In genomic region chr11:119666061-119666460, GRCh38 we compare ENCODE assay signal across 15 cellular contexts.
DNase-seq lines count a peak whose midpoint lies in the region; ATAC-seq and TF ChIP-seq lines count a peak whose summit lies in the region.
"Had no signal": no experiment of that assay in that cellular context is flagged by ENCODE, and none has a peak within 500 bp of the region (broad histone marks: within the 10 kb centered on the region; RNA-seq: fewer than 3 reads in every experiment).

No MANE protein-coding gene starts in this region.

- in situ Hi-C loops in G401 (cut with HindIII; ENCODE audit: low sequenced_read_pairs) (no loop called here), IMR-90 (cut with MboI; ENCODE audit: low sequenced_read_pairs) (loop anchor here (5.0 kb wide), 1 partner anchor 441 kb away; no protein-coding TSS in a partner anchor)

- H3K4me2 ChIP-seq in IMR-90 (ENCODE audit: low read depth, low read length) (no peak overlapping the region), mesenchymal stem cell (ENCODE audit: low read length, poor library complexity, severe bottlenecking) (no peak overlapping the region)
- H3K4me2 ChIP-seq: A549, GM23338 had no signal

- no peaks in the 10 kb centered on the region for H3K9me3 Mint-ChIP-seq in HFFc6
- H3K9me3 Mint-ChIP-seq: GM23338, IgD-negative memory B cell had no signal

- no peak overlapping the region for H3K18ac ChIP-seq in IMR-90 (ENCODE audit: low read depth, low read length)
- H3K18ac ChIP-seq in mesenchymal stem cell (ENCODE audit: low read depth in 1 of 2, low read length in 2 of 2) = no peak overlapping the region

- H2AFZ ChIP-seq in IMR-90 (replicated peaks; ENCODE audit: low read length, poor library complexity) (peak overlapping the region; percentile 60), mesenchymal stem cell (ENCODE audit: low read depth, low read length) (no peak overlapping the region)
- H2AFZ ChIP-seq: GM23338 had no signal

- H3K4me3 Mint-ChIP-seq in HFFc6 = no peak overlapping the region
- H3K4me3 Mint-ChIP-seq: GM23338 had no signal

- H3K27me3 ChIP-seq in IMR-90 (ENCODE audit: control insufficient read depth, insufficient read depth, low read length) (no peaks in the 10 kb centered on the region), mesenchymal stem cell (ENCODE audit: control insufficient read depth in 1 of 2, insufficient read depth in 1 of 2, low read length in 2 of 2) (no peaks in the 10 kb centered on the region)
- H3K27me3 ChIP-seq: SJCRH30 had no signal

- dilution Hi-C loops in IMR-90 (cut with HindIII; ENCODE audit: low sequenced_read_pairs, unreplicated experiment) = no loop called here

- no peak overlapping the region for H3K56ac ChIP-seq in IMR-90 (ENCODE audit: extremely low read depth, insufficient read depth, low read length)

- no peak overlapping the region for H2AK9ac ChIP-seq in IMR-90 (replicated peaks; ENCODE audit: low read depth, low read length, poor library complexity)

- peaks cover 4% of the 10 kb centered on the region for H3K4me1 Mint-ChIP-seq in HFFc6 (ENCODE audit: low read depth)
- H3K4me1 Mint-ChIP-seq: IgD-negative memory B cell had no signal

- 0 out of 2 replicates have a peak, but pooled peaks cover 5% of the 10 kb centered on the region for H4K20me1 ChIP-seq in IMR-90 (ENCODE audit: insufficient read depth, low read length)

- H3K9me1 ChIP-seq in IMR-90 (ENCODE audit: insufficient read depth, low read length) = no peaks in the 10 kb centered on the region

- no peak overlapping the region for H3K9ac ChIP-seq in IMR-90 (ENCODE audit: low read depth, low read length)
- peak overlapping the region; percentile 8 for H3K9ac ChIP-seq in mesenchymal stem cell (ENCODE audit: low read length)

- H2BK12ac ChIP-seq in mesenchymal stem cell (ENCODE audit: low read length in 2 of 2) = no peak overlapping the region

- no peak for TF ChIP-seq POLR2A in IMR-90 (IDR thresholded peaks at IDR 0.05; ENCODE audit: low read depth, low read length)

- H2BK5ac ChIP-seq in IMR-90 (ENCODE audit: low read depth, low read length, poor library complexity, severe bottlenecking) = no peak overlapping the region
- H2BK5ac ChIP-seq in mesenchymal stem cell (ENCODE audit: low read depth, low read length, poor library complexity, severe bottlenecking) = no peak overlapping the region

- H4K8ac ChIP-seq in IMR-90 (ENCODE audit: low read depth in 2 of 2, low read length in 2 of 2) (no peak overlapping the region), mesenchymal stem cell (ENCODE audit: low read length) (no peak overlapping the region)

- TF ChIP-seq RAD21 in IMR-90 (IDR thresholded peaks at IDR 0.05; ENCODE audit: low read length) = no peak

- peak; percentile 14 for DNase-seq in G401 (ENCODE audit: low spot score)
- no peak for DNase-seq in IMR-90
- DNase-seq in dermis blood vessel endothelial cell = peak; percentile 5
- DNase-seq in mesenchymal stem cell = no peak
- DNase-seq in HFFc6 = no peak
- DNase-seq in RKO (ENCODE audit: low spot score) = no peak
- no peak for DNase-seq in HT-29 (ENCODE audit: low spot score)
- DNase-seq: NCI-H1417 treated with DMSO at 0.1 percent for 48 hours, NCI-H2171 treated with DMSO at 0.1 percent for 48 hours had no signal

- H3K4me1 ChIP-seq in IMR-90 (ENCODE audit: control insufficient read depth, insufficient read depth, low read length) (no peaks in the 10 kb centered on the region; the same call in 1 of the 2 replicates), mesenchymal stem cell (ENCODE audit: control insufficient read depth, insufficient read depth, low read depth, low read length) (peaks cover 5% of the 10 kb centered on the region)
- H3K4me1 ChIP-seq: A549 had no signal

- intact Hi-C loops in IMR-90 (cut with micrococcal nuclease) = loop anchor here (1.0 to 5.0 kb wide), 6 partner anchors 63 to 636 kb away; partner anchors contain the start of gene NECTIN1

- 87% methylated on average over 7 of the region's 10 CpGs; no CpG with 5 or more reads in 1 of the 2 experiments for WGBS in IMR-90 (ENCODE audit: extremely low coverage in 2 of 2, insufficient read length in 1 of 2), 2 experiments
- WGBS in mesenchymal stem cell = 89% methylated on average over 10 of the region's 10 CpGs

- POLR2A ChIA-PET in IMR-90 (lab: Charles Lee; ENCODE audit: unreplicated experiment) = no interaction called here

- no peaks in the 10 kb centered on the region for H3K36me3 Mint-ChIP-seq in HFFc6 (ENCODE audit: low read depth)
- H3K36me3 Mint-ChIP-seq: IgD-negative memory B cell had no signal

- BruUV-seq in IMR-90 (replicated peaks; lab: Mats Ljungman, UMichigan) = no TSS peak

- H3K36me3 ChIP-seq in IMR-90 (ENCODE audit: control insufficient read depth, insufficient read depth, low read length) = no peaks in the 10 kb centered on the region
- peaks cover 0 to 19% of the 10 kb centered on the region in 2 experiments for H3K36me3 ChIP-seq in mesenchymal stem cell (ENCODE audit: control insufficient read depth in 1 of 2, insufficient read depth in 2 of 2, low read depth in 1 of 2, low read length in 2 of 2)

- H3K27me3 Mint-ChIP-seq in HFFc6 (ENCODE audit: insufficient read depth) = peaks cover 3% of the 10 kb centered on the region

- CTCF ChIA-PET in IMR-90 (lab: Yijun Ruan, JAX) = interaction anchor here (2.0 to 2.2 kb wide), 2 partner anchors 63 kb away, joined by 4 to 7 read pairs; partner anchors contain the start of gene NECTIN1

- no peaks in the 10 kb centered on the region for H3K9me3 ChIP-seq in IMR-90 (ENCODE audit: control insufficient read depth, insufficient read depth, low read length)
- no peaks in the 10 kb centered on the region for H3K9me3 ChIP-seq in mesenchymal stem cell (ENCODE audit: control insufficient read depth, low read length)
- H3K9me3 ChIP-seq: A549, Caco-2, SJCRH30 had no signal

- no peak for ATAC-seq in IMR-90 (ENCODE audit: low read depth)
- ATAC-seq in HG03457 (IDR thresholded peaks at IDR 0.05; ENCODE audit: unreplicated experiment) = no peak

- H2BK20ac ChIP-seq in IMR-90 (ENCODE audit: low read depth, low read length) = no peak overlapping the region

- H2AK5ac ChIP-seq in IMR-90 (ENCODE audit: low read depth, low read length) (no peak overlapping the region), mesenchymal stem cell (ENCODE audit: low read length, severe bottlenecking) (no peak overlapping the region)

- H3K27ac ChIP-seq in IMR-90 (ENCODE audit: insufficient read depth, low read length) (no peak overlapping the region), mesenchymal stem cell (ENCODE audit: low read length, poor library complexity, severe bottlenecking) (no peak overlapping the region)
- H3K27ac ChIP-seq: A549 had no signal

- H3K4ac ChIP-seq in IMR-90 (ENCODE audit: low read depth, low read length) (no peak overlapping the region), mesenchymal stem cell (ENCODE audit: low read depth in 1 of 2, low read length in 2 of 2) (no peak overlapping the region)

- H3K14ac ChIP-seq in IMR-90 (replicated peaks; ENCODE audit: low read depth, low read length) (no peak overlapping the region), mesenchymal stem cell (ENCODE audit: low read length in 2 of 2) (no peak overlapping the region)

- H3K23ac ChIP-seq in IMR-90 (ENCODE audit: low read depth, low read length) = no peak overlapping the region
- no peak overlapping the region for H3K23ac ChIP-seq in mesenchymal stem cell (ENCODE audit: low read length in 2 of 2)

- H2BK15ac ChIP-seq in IMR-90 (ENCODE audit: low read depth, low read length) (no peak overlapping the region), mesenchymal stem cell (ENCODE audit: low read depth, poor library complexity, severe bottlenecking) (no peak overlapping the region)

- no peak overlapping the region for H2BK120ac ChIP-seq in IMR-90 (ENCODE audit: low read depth, low read length)
- no peak overlapping the region for H2BK120ac ChIP-seq in mesenchymal stem cell (ENCODE audit: low read depth, low read length)

- no peak overlapping the region for H3K27ac Mint-ChIP-seq in HFFc6
- H3K27ac Mint-ChIP-seq: IgD-negative memory B cell had no signal

- no peak for TF ChIP-seq CTCF in IMR-90 (conservative IDR thresholded peaks at IDR 0.05; ENCODE audit: low read depth, low read length)
- no peak for TF ChIP-seq CTCF in HFFc6 (IDR thresholded peaks at IDR 0.05)

- no peak overlapping the region for H4K5ac ChIP-seq in IMR-90 (ENCODE audit: low read depth, low read length)

- H3K4me3 ChIP-seq in IMR-90 (ENCODE audit: insufficient read depth, low read depth, low read length) (no peak overlapping the region), mesenchymal stem cell (ENCODE audit: insufficient read depth in 1 of 2, low read depth in 1 of 2, low read length in 2 of 2) (no peak overlapping the region)
- H3K4me3 ChIP-seq: A549, GM23338, SJCRH30 had no signal

- H3K79me1 ChIP-seq in IMR-90 (ENCODE audit: low read depth in 1 of 2, low read length in 2 of 2) (no peaks in the 10 kb centered on the region), mesenchymal stem cell (replicated peaks; ENCODE audit: low read length, poor library complexity, severe bottlenecking) (no peaks in the 10 kb centered on the region)

- no peak overlapping the region for H4K91ac ChIP-seq in IMR-90 (ENCODE audit: insufficient read depth, low read depth, low read length)
- peak overlapping the region; percentile 36 for H4K91ac ChIP-seq in mesenchymal stem cell (ENCODE audit: low read length)

TF ChIP-seq in IMR-90, 13 proteins besides CTCF, POLR2A, EP300 and RAD21 (continues in another document):
- TF ChIP-seq SMC3 (IDR thresholded peaks at IDR 0.05; ENCODE audit: low read depth, low read length) (no peak), CHD1 (IDR thresholded peaks at IDR 0.05; ENCODE audit: low read depth, low read length) (no peak), CEBPB (IDR thresholded peaks at IDR 0.05; ENCODE audit: low read depth, low read length) (no peak), MXI1 (IDR thresholded peaks at IDR 0.05; ENCODE audit: borderline replicate concordance, low read depth, low read length) (no peak), FOS (IDR thresholded peaks at IDR 0.05; ENCODE audit: low read depth, low read length) (no peak), NFE2L2 (IDR thresholded peaks at IDR 0.05; ENCODE audit: low read depth, low read length) (no peak), RCOR1 (IDR thresholded peaks at IDR 0.05; ENCODE audit: insufficient replicate concordance, low read length) (no peak), BHLHE40 (IDR thresholded peaks at IDR 0.05; ENCODE audit: low read depth, low read length) (no peak), MAZ (IDR thresholded peaks at IDR 0.05; ENCODE audit: borderline replicate concordance, low read depth, low read length) (no peak), ELK1 (IDR thresholded peaks at IDR 0.05; ENCODE audit: borderline replicate concordance, low read depth, low read length) (no peak), RFX5 (IDR thresholded peaks at IDR 0.05; ENCODE audit: low read depth, low read length) (no peak)

Comparison
In these comparisons a context has a peak if more than half of its experiments do, and no peak if none do; other contexts are left out.
1. DNase-seq: peak in G401 (single experiment) and dermis blood vessel endothelial cell (single experiment); none in IMR-90 (single experiment), mesenchymal stem cell (single experiment), HFFc6 (single experiment), RKO (single experiment) and HT-29 (single experiment).